Comparison of ENCODE assay signal across 7 cellular contexts in the genomic region with DNA sequence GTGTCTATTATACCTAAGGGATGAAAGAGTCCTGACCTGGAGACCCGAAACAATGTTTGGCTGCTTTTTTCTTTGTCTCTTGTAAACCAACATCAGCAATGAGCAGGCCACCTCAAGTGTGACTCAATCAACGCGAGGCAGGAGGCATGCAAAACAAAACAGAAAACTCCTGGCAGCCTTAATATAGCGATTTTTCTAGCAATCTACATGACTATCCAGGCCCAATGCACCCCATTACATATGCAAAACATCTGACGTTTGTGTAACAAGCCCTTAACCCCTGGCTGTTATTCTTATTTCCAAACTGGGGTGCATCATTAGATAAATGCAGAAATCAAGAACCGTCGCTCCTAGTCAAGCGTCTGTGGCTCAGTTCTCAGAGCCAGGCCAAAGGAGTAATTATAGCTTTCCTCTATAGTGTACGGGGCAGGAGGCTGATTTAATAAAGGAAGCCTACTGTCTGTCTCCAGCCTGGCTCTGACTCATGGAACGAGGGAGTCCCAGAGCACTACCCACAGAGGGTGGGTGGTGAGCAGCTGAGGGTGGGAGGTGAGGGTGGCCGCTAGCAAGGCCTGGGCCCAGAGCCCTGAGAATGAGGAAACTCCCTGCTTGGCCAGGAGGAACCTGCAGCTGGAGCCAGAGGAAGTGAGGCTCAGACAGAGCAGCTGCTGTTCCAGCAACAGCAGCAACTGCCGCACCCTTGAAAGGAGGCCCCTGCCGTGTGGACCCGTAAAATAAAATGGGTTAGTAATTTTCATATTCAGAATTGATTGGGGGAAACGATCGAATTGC. TPM values are rescaled to one million over a fixed set of nuclear protein-coding genes. Genes with fewer than 3 reads are reported as not detected.
A peak's percentile ranks its signal among the peaks of the same experiment; 100 is the strongest.
DNase-seq lines count a peak whose midpoint lies in the region; FAIRE-seq and TF ChIP-seq lines count a peak whose summit lies in the region.

No MANE protein-coding gene starts in this region.

- no peak for TF ChIP-seq POLR2A in NB4 (IDR thresholded peaks at IDR 0.05; ENCODE audit: extremely low read depth, insufficient read length)

- H3K36me3 Mint-ChIP-seq in HFFc6 (ENCODE audit: low read depth), result peaks cover 4% of the 10 kb centered on the region; the same call in 1 of the 2 replicates

- no peak for FAIRE-seq in bronchial epithelial cell (lab: Jason Lieb, UNC)

- H3K4me1 Mint-ChIP-seq in HFFc6 (ENCODE audit: low read depth), result peaks cover 65% of the 10 kb centered on the region

- no peaks in the 10 kb centered on the region for H3K36me3 ChIP-seq in bronchial epithelial cell (ENCODE audit: control insufficient read depth, insufficient read depth, low read length)
- no peaks in the 10 kb centered on the region for H3K36me3 ChIP-seq in kidney epithelial cell (ENCODE audit: control insufficient read depth, insufficient read depth, low read length)

- DNase-seq in GM13976 (ENCODE audit: low spot score) (peak; percentile 75), HFFc6 (peak; percentile 79), NB4 (ENCODE audit: low read depth) (peak; percentile 99), UCSD-AML1 (lab: John Stamatoyannopoulos, UW; ENCODE audit: unreplicated experiment) (peak; percentile 84), bronchial epithelial cell (ENCODE audit: low read depth) (peak; percentile 77), kidney epithelial cell (ENCODE audit: low read depth) (peak; percentile 87)
- peak in 2 of 3 donors; percentile 10 to 16 for DNase-seq in stimulated activated CD4-positive, alpha-beta T cell treated with anti-CD3 and anti-CD28 coated beads, Interleukin-12 subunit alpha, Interleukin-12 subunit beta, amount 100 ng/mL, for 48 hours (ENCODE audit: low read depth in 2 of 3, low spot score in 1 of 3)

- peak overlapping the region; percentile 81 for H3K4me3 Mint-ChIP-seq in HFFc6

- in situ Hi-C loops in GM13976 (cut with MboI; ENCODE audit: low sequenced_read_pairs, unreplicated experiment), result no loop called here

- no peak for TF ChIP-seq CTCF in GM13976 (IDR thresholded peaks at IDR 0.05; ENCODE audit: borderline replicate concordance, control extremely low read depth, extremely low read depth, insufficient read depth, missing control alignments)
- no peak for TF ChIP-seq CTCF in HFFc6 (IDR thresholded peaks at IDR 0.05)
- no peak for TF ChIP-seq CTCF in NB4 (IDR thresholded peaks at IDR 0.05; ENCODE audit: low read depth, low read length)
- TF ChIP-seq CTCF in bronchial epithelial cell (IDR thresholded peaks at IDR 0.05; ENCODE audit: insufficient read depth, low read length, severe bottlenecking), result no peak
- TF ChIP-seq CTCF in kidney epithelial cell (IDR thresholded peaks at IDR 0.05; ENCODE audit: insufficient read depth, low read length, poor library complexity, severe bottlenecking), result no peak

- no peaks in the 10 kb centered on the region for H3K9me3 Mint-ChIP-seq in HFFc6

- H3K27me3 ChIP-seq in bronchial epithelial cell (ENCODE audit: control insufficient read depth, insufficient read depth, low read length) (no peaks in the 10 kb centered on the region), kidney epithelial cell (ENCODE audit: control insufficient read depth, insufficient read depth, low read length) (no peaks in the 10 kb centered on the region)

- H3K27me3 Mint-ChIP-seq in HFFc6 (ENCODE audit: insufficient read depth), result no peaks in the 10 kb centered on the region

- H3K4me3 ChIP-seq in NB4 (ENCODE audit: low read depth, low read length) (peak overlapping the region; percentile 64), bronchial epithelial cell (ENCODE audit: low read depth, low read length) (no peak overlapping the region), kidney epithelial cell (ENCODE audit: low read depth, low read length) (no peak overlapping the region)

- peak overlapping the region; percentile 91 for H3K27ac Mint-ChIP-seq in HFFc6

RNA-seq across cellular contexts. Expression of gene CHD9, which starts 43.9 kb away (rescaled TPM):
- total RNA-seq in HFFc6 (2021; fragmentation: NEBNext Ultra II Directional; extraction: Animal tissue kit (Norgen Biotek cat#: 25700)), result 10 to 100 TPM; 39.7 to 48.8 (median 45.7) TPM
- total RNA-seq in bronchial epithelial cell (33.8 and 35.3 TPM in 2 replicates), kidney epithelial cell (26.2 and 34.1 TPM in 2 replicates)

RNA-seq across cellular contexts. Expression of gene CHD9NB, which starts 46.0 kb away (rescaled TPM):
- total RNA-seq in HFFc6 (2021; fragmentation: NEBNext Ultra II Directional; extraction: Animal tissue kit (Norgen Biotek cat#: 25700)), result 1 to 10 TPM; 2.1 to 4.0 (median 3.1) TPM
- total RNA-seq in bronchial epithelial cell (0.26 and 2.0 TPM in 2 replicates), kidney epithelial cell (0.62 and 1.0 TPM in 2 replicates)

Comparison
In these comparisons a context has a peak if more than half of its experiments do, and no peak if none do; other contexts are left out.
1. DNase-seq: peak in every context shown above with its lines; median percentile 99 in NB4; 87 in kidney epithelial cell; 84 in UCSD-AML1; 79 in HFFc6; 77 in bronchial epithelial cell; 75 in GM13976; 13 in stimulated activated CD4-positive, alpha-beta T cell treated with anti-CD3 and anti-CD28 coated beads, Interleukin-12 subunit alpha, Interleukin-12 subunit beta, amount 100 ng/mL, for 48 hours.